In the genomic region with DNA sequence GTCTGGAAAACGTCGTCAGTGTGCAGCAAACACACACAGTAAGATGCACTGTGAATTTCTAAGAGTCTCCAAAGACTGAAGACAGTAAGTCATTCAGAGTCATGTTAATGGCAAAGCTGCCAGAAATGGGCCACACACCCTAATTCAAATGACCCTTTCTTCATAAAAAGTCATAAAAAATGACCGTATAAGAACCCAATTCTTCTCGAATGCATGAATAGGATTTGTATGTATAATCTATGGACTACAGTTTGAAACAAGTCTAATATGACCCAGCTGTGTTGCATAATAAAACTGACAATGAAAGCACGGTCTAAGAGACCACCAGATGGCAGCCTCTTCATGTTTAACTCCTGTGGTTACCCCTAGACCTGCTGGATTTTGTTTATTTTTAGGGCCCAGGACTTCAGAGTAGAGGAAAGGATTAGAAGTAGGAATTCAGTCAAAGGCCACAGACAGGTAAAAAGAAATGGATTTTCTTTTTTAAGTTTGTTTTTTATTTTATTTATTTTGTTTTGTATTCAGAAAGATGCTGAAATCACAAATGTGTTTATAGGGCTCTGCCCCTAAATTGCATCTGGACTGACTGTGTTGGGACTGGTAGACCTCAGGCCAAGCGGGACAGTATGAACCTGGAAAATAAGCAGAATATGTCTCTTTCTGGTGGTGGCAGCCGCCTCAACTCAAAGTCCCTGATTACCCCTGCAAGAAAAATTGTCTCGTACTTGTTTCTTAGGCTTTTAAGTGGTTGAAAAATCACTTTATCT, we compare ENCODE assay signal across 8 cellular contexts. TPM values are rescaled to one million over a fixed set of nuclear protein-coding genes. Genes with fewer than 3 reads are reported as not detected.
DNase-seq lines count a peak whose midpoint lies in the region; ATAC-seq and TF ChIP-seq lines count a peak whose summit lies in the region.

No MANE protein-coding gene starts in this region.

- H3K9me3 Mint-ChIP-seq in neural crest cell, result peaks cover 5% of the 10 kb centered on the region
- H3K9me3 Mint-ChIP-seq in activated CD4-positive, alpha-beta memory T cell treated with anti-CD3 and anti-CD28 coated beads, Interleukin-2, amount 10 ng/mL, durations not matched to agents 7 days and 5 days, result no peaks in the 10 kb centered on the region

- TF ChIP-seq CTCF in Peyer's patch (IDR thresholded peaks at IDR 0.05) (peak in 5 of 6 experiments; percentile 8 to 75 (median 66)), esophagus squamous epithelium (IDR thresholded peaks at IDR 0.05) (peak; percentile 23 to 79 (median 71)), neural crest cell (conservative IDR thresholded peaks at IDR 0.05) (peak; percentile 90)

- H3K36me3 ChIP-seq in Peyer's patch (no peaks in the 10 kb centered on the region), esophagus squamous epithelium (no peaks in the 10 kb centered on the region)

- H3K27me3 ChIP-seq in Peyer's patch, result no peaks in the 10 kb centered on the region
- H3K27me3 ChIP-seq in esophagus squamous epithelium, result no peaks in the 10 kb centered on the region

- no peak overlapping the region for H3K4me3 Mint-ChIP-seq in neural crest cell
- no peak overlapping the region for H3K4me3 Mint-ChIP-seq in activated CD4-positive, alpha-beta memory T cell treated with anti-CD3 and anti-CD28 coated beads, Interleukin-2, amount 10 ng/mL, durations not matched to agents 7 days and 5 days

- DNase-seq in COR-L47 (lab: John Stamatoyannopoulos, UW) (peak; percentile 36), Kasumi-1 (lab: John Stamatoyannopoulos, UW) (peak; percentile 57 to 71), Peyer's patch (peak in 1 of 3 donors; percentile 63), esophagus squamous epithelium (lab: John Stamatoyannopoulos, UW) (no peak), neural crest cell (ENCODE audit: low read depth, low spot score) (peak; percentile 20)
- DNase-seq in activated CD4-positive, alpha-beta memory T cell treated with anti-CD3 and anti-CD28 coated beads, Interleukin-2, amount 10 ng/mL, durations not matched to agents 7 days and 5 days, result no peak
- no peak for DNase-seq in stimulated activated CD4-positive, alpha-beta T cell treated with anti-CD3 and anti-CD28 coated beads, Interleukin-2, amount 100 ng/mL, for 48 hours

- H3K9me3 ChIP-seq in Peyer's patch (no peaks in the 10 kb centered on the region), esophagus squamous epithelium (no peaks in the 10 kb centered on the region)

- intact Hi-C loops in esophagus squamous epithelium (cut with DNase I), result no loop called here

- H3K4me3 ChIP-seq in Peyer's patch, result no peak overlapping the region
- H3K4me3 ChIP-seq in esophagus squamous epithelium, result no peak overlapping the region

- TF ChIP-seq POLR2A in Peyer's patch (IDR thresholded peaks at IDR 0.05) (no peak), esophagus squamous epithelium (IDR thresholded peaks at IDR 0.05) (no peak)

- CTCF ChIA-PET in activated CD4-positive, alpha-beta memory T cell treated with anti-CD3 and anti-CD28 coated beads, Interleukin-2, amount 10 ng/mL, durations not matched to agents 7 days and 5 days (lab: Charles Lee), result no interaction called here

- H3K4me1 Mint-ChIP-seq in neural crest cell, result peaks cover 26% of the 10 kb centered on the region
- H3K4me1 Mint-ChIP-seq in activated CD4-positive, alpha-beta memory T cell treated with anti-CD3 and anti-CD28 coated beads, Interleukin-2, amount 10 ng/mL, durations not matched to agents 7 days and 5 days, result no peaks in the 10 kb centered on the region

- 37 to 43% methylated on average over 8 of the region's 8 CpGs for WGBS in esophagus squamous epithelium, 2 donors

- POLR2A ChIA-PET in activated CD4-positive, alpha-beta memory T cell treated with anti-CD3 and anti-CD28 coated beads, Interleukin-2, amount 10 ng/mL, durations not matched to agents 7 days and 5 days (lab: Charles Lee), result no interaction called here

- H3K27ac ChIP-seq in Peyer's patch (no peak overlapping the region), esophagus squamous epithelium (no peak overlapping the region)

- no peaks in the 10 kb centered on the region for H3K4me1 ChIP-seq in Peyer's patch
- H3K4me1 ChIP-seq in esophagus squamous epithelium, result no peaks in the 10 kb centered on the region

- no peaks in the 10 kb centered on the region for H3K27me3 Mint-ChIP-seq in neural crest cell (ENCODE audit: low read depth)
- no peaks in the 10 kb centered on the region for H3K27me3 Mint-ChIP-seq in activated CD4-positive, alpha-beta memory T cell treated with anti-CD3 and anti-CD28 coated beads, Interleukin-2, amount 10 ng/mL, durations not matched to agents 7 days and 5 days

- H3K27ac Mint-ChIP-seq in neural crest cell (ENCODE audit: unreplicated experiment), result peak overlapping the region; percentile 47
- no peak overlapping the region for H3K27ac Mint-ChIP-seq in activated CD4-positive, alpha-beta memory T cell treated with anti-CD3 and anti-CD28 coated beads, Interleukin-2, amount 10 ng/mL, durations not matched to agents 7 days and 5 days

- peak; percentile 78 for ATAC-seq in GM19467 (IDR thresholded peaks at IDR 0.05; ENCODE audit: unreplicated experiment)

- no peaks in the 10 kb centered on the region for H3K36me3 Mint-ChIP-seq in neural crest cell (ENCODE audit: low read depth)
- no peaks in the 10 kb centered on the region for H3K36me3 Mint-ChIP-seq in activated CD4-positive, alpha-beta memory T cell treated with anti-CD3 and anti-CD28 coated beads, Interleukin-2, amount 10 ng/mL, durations not matched to agents 7 days and 5 days (ENCODE audit: low read depth)

RNA-seq across cellular contexts. Expression of a gene that starts 32.1 kb away (rescaled TPM):
- total RNA-seq in Peyer's patch (100 to 1,000 TPM in 3 of 4 donors, 1 to 10 TPM in 1; 1.7 to 226 (median 184) TPM), esophagus squamous epithelium (not detected), neural crest cell (3.4 and 4.1 TPM in 2 replicates)
- not detected for total RNA-seq in activated CD4-positive, alpha-beta memory T cell treated with anti-CD3 and anti-CD28 coated beads, Interleukin-2, amount 10 ng/mL, durations not matched to agents 7 days and 5 days

Comparison
In these comparisons a context has a peak if more than half of its experiments do, and no peak if none do; other contexts are left out.
1. DNase-seq: peak in COR-L47 (single experiment), Kasumi-1 (2 of 2) and neural crest cell (single experiment); none in esophagus squamous epithelium (single experiment), activated CD4-positive, alpha-beta memory T cell treated with anti-CD3 and anti-CD28 coated beads, Interleukin-2, amount 10 ng/mL, durations not matched to agents 7 days and 5 days (single experiment) and stimulated activated CD4-positive, alpha-beta T cell treated with anti-CD3 and anti-CD28 coated beads, Interleukin-2, amount 100 ng/mL, for 48 hours (0 of 2).
2. Peak in every context shown above with its lines, with median percentiles within 50 percentile points of each other: CTCF ChIP-seq.